Comparison of ENCODE assay signal across 22 cellular contexts in genomic region chr22:30016596-30016995, GRCh38.
DNase-seq lines count a peak whose midpoint lies in the region; ATAC-seq and TF ChIP-seq lines count a peak whose summit lies in the region.
"Had no signal": no experiment of that assay in that cellular context is flagged by ENCODE, and none has a peak within 500 bp of the region (broad histone marks: within the 10 kb centered on the region; RNA-seq: fewer than 3 reads in every experiment).

No MANE protein-coding gene starts in this region.

- peak; percentile 59 for ATAC-seq in SK-N-SH treated with all-trans-retinoic acid at 6 μM for 48 hours
- no peak for ATAC-seq in GM21515 (IDR thresholded peaks at IDR 0.05; ENCODE audit: unreplicated experiment)
- no peak for ATAC-seq in HG02610 (IDR thresholded peaks at IDR 0.05; ENCODE audit: unreplicated experiment)

- DNase-seq in EL (peak; percentile 46), fibroblast of peridontal ligament (ENCODE audit: extremely low read depth) (peak; percentile 15), NCI-H1092 (lab: John Stamatoyannopoulos, UW) (no peak), NCI-H1436 treated with DMSO at 0.1 percent for 48 hours (lab: John Stamatoyannopoulos, UW) (no peak)
- DNase-seq: Calu3; CD8-positive, alpha-beta memory T cell; DMS153; GF-D8; H7; MM.1S; NCI-H1048; NCI-H1436; NCI-H2029 treated with DMSO at 0.1 percent for 48 hours; NCI-H2171; NCI-H345; NCI-H524; NCI-H774; NK-92 treated with Interleukin-12 subunit alpha and Interleukin-12 subunit beta, amount 100 ng/mL, for 24 hours; SIG-M5 had no signal

TF ChIP-seq in SK-N-SH treated with all-trans-retinoic acid at 6 μM for 48 hours, 23 proteins besides CTCF, POLR2A, EP300 and RAD21:
- TF ChIP-seq ISL1 (CRISPR knock-in tag; IDR thresholded peaks at IDR 0.05) (no peak), ESRRG (CRISPR knock-in tag; IDR thresholded peaks at IDR 0.05) (no peak), GLIS3 (CRISPR knock-in tag; IDR thresholded peaks at IDR 0.05) (no peak), CSDC2 (CRISPR knock-in tag; IDR thresholded peaks at IDR 0.05) (no peak), ARNTL (CRISPR knock-in tag; IDR thresholded peaks at IDR 0.05; ENCODE audit: borderline replicate concordance, low read depth) (no peak)
- TF ChIP-seq, protein P1, sequence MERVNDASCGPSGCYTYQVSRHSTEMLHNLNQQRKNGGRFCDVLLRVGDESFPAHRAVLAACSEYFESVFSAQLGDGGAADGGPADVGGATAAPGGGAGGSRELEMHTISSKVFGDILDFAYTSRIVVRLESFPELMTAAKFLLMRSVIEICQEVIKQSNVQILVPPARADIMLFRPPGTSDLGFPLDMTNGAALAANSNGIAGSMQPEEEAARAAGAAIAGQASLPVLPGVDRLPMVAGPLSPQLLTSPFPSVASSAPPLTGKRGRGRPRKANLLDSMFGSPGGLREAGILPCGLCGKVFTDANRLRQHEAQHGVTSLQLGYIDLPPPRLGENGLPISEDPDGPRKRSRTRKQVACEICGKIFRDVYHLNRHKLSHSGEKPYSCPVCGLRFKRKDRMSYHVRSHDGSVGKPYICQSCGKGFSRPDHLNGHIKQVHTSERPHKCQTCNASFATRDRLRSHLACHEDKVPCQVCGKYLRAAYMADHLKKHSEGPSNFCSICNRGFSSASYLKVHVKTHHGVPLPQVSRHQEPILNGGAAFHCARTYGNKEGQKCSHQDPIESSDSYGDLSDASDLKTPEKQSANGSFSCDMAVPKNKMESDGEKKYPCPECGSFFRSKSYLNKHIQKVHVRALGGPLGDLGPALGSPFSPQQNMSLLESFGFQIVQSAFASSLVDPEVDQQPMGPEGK (CRISPR knock-in tag; IDR thresholded peaks at IDR 0.05; ENCODE audit: borderline replicate concordance) = no peak

Comparison
In these comparisons a context has a peak if more than half of its experiments do, and no peak if none do; other contexts are left out.
1. DNase-seq: peak in EL (single experiment) and fibroblast of peridontal ligament (single experiment); none in NCI-H1092 (single experiment) and NCI-H1436 treated with DMSO at 0.1 percent for 48 hours (single experiment).